28 cellular contexts compared by ENCODE assay signal in the genomic region with DNA sequence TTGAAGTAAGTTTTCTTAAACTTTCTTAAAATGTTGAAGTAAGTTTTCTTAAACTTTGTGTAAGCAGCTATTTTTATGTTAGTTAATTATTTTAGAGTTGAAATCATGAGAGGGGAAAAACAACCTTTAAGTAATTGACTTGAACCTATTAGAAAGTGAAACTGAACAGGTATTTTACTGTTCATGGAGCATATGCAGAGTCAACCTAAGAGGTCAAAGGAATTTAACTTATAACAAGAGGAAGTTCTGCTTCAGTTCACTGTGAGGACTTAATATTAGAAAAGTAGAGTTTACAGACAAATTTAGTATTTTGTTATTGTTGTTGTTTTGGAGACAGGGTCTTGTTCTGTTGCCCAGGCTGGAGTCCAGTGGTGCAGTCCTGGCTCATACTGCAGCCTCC. TPM values are rescaled to one million over a fixed set of nuclear protein-coding genes. Genes with fewer than 3 reads are reported as not detected.
DNase-seq lines count a peak whose midpoint lies in the region; ATAC-seq, FAIRE-seq and TF ChIP-seq lines count a peak whose summit lies in the region.
"Had no signal": no experiment of that assay in that cellular context is flagged by ENCODE, and none has a peak within 500 bp of the region (broad histone marks: within the 10 kb centered on the region; RNA-seq: fewer than 3 reads in every experiment).

No MANE protein-coding gene starts in this region.

- H3K9me2 ChIP-seq in MM.1S (replicated peaks; ENCODE audit: insufficient read depth, low read length): no peaks in the 10 kb centered on the region

- FAIRE-seq in small intestine (lab: Jason Lieb, UNC): no peak
- FAIRE-seq: G401.6, islet of Langerhans had no signal

- H3F3A ChIP-seq in MM.1S (ENCODE audit: insufficient read depth, low read length): no peaks in the 10 kb centered on the region

- peaks cover 49% of the 10 kb centered on the region for H4K20me1 ChIP-seq in MM.1S (ENCODE audit: insufficient read depth, low read length)

- TF ChIP-seq CTCF in MM.1S (IDR thresholded peaks at IDR 0.05; ENCODE audit: low read length): no peak
- TF ChIP-seq CTCF in left lung (IDR thresholded peaks at IDR 0.05): no peak

- no peak overlapping the region for H3K27ac ChIP-seq in MM.1S (ENCODE audit: low read length)
- H3K27ac ChIP-seq in small intestine (ENCODE audit: low read depth in 1 of 2, low read length in 1 of 2): no peak overlapping the region
- no peak overlapping the region for H3K27ac ChIP-seq in left lung
- H3K27ac ChIP-seq: heart left ventricle, HL-60, prostate gland, upper lobe of right lung had no signal

- peak; percentile 51 for DNase-seq in MM.1S
- peak; percentile 39 for DNase-seq in small intestine
- DNase-seq in left lung: no peak
- no peak for DNase-seq in cortex of kidney (lab: John Stamatoyannopoulos, UW)
- DNase-seq in stimulated activated CD4-positive, alpha-beta T cell treated with anti-CD3 and anti-CD28 coated beads, Interleukin-4, amount 100 ng/mL, for 24 hours: no peak
- no peak for DNase-seq in stimulated activated CD8-positive, alpha-beta memory T cell treated with anti-CD3 and anti-CD28 coated beads, Interleukin-4, amount 100 ng/mL, for 48 hours
- DNase-seq: activated CD4-positive, alpha-beta T cell treated with anti-CD3 and anti-CD28 coated beads for 1 hour; activated naive CD4-positive, alpha-beta T cell; aorta; BE2C; cerebellar nuclear complex; heart left ventricle; NCI-H1092; NCI-H2081 treated with DMSO at 0.1 percent for 48 hours; NCI-H526; nephron progenitor cell; PC-3; stimulated activated CD4-positive, alpha-beta T cell treated with anti-CD3 and anti-CD28 coated beads, Interleukin-12 subunit alpha, Interleukin-12 subunit beta, amount 100 ng/mL, for 4 hours; stimulated activated naive CD4-positive, alpha-beta T cell treated with Interleukin-2 at 50 U/mL for 16 hours; T-helper 9 cell; upper lobe of right lung had no signal

- H2AFZ ChIP-seq in MM.1S (ENCODE audit: low read length): no peak overlapping the region

- H3K36me3 ChIP-seq in MM.1S (replicated peaks; ENCODE audit: insufficient read depth, low read length): no peaks in the 10 kb centered on the region
- no peaks in the 10 kb centered on the region for H3K36me3 ChIP-seq in small intestine (ENCODE audit: control insufficient read depth in 2 of 2, insufficient read depth in 2 of 2, low read length in 2 of 2)
- H3K36me3 ChIP-seq in left lung: no peaks in the 10 kb centered on the region
- H3K36me3 ChIP-seq: BE2C, HAP-1, heart left ventricle, prostate gland, upper lobe of right lung had no signal

- H3K4me2 ChIP-seq in MM.1S (ENCODE audit: low read depth, low read length): 0 out of 2 replicates have a peak overlapping the region, but pooled peaks have one; percentile 16

- H3K27me3 ChIP-seq in MM.1S (replicated peaks; ENCODE audit: insufficient read depth, low read length) (no peaks in the 10 kb centered on the region), small intestine (ENCODE audit: control insufficient read depth in 2 of 2, insufficient read depth in 2 of 2, low read length in 2 of 2) (no peaks in the 10 kb centered on the region), left lung (no peaks in the 10 kb centered on the region)
- H3K27me3 ChIP-seq: BE2C, heart left ventricle, upper lobe of right lung had no signal

- H3K79me2 ChIP-seq in MM.1S (ENCODE audit: low read length): peaks cover 97% of the 10 kb centered on the region

- ATAC-seq in GM19035 (IDR thresholded peaks at IDR 0.05; ENCODE audit: unreplicated experiment) (peak; percentile 56), GM21786 (IDR thresholded peaks at IDR 0.05; ENCODE audit: unreplicated experiment) (peak; percentile 56), left lung (no peak)
- ATAC-seq: heart left ventricle, PC-3, upper lobe of right lung had no signal

- no peak overlapping the region for H3K9ac ChIP-seq in MM.1S (ENCODE audit: low read length)

- intact Hi-C loops in left lung (cut with DNase I): no loop called here

- H3K9me3 ChIP-seq in MM.1S (replicated peaks; ENCODE audit: insufficient read depth, low read length): no peaks in the 10 kb centered on the region
- no peaks in the 10 kb centered on the region for H3K9me3 ChIP-seq in small intestine (ENCODE audit: control insufficient read depth, low read depth)
- H3K9me3 ChIP-seq in left lung: no peaks in the 10 kb centered on the region
- H3K9me3 ChIP-seq: BE2C, HAP-1, heart left ventricle, prostate gland, upper lobe of right lung had no signal

- H3K4me1 ChIP-seq in MM.1S (ENCODE audit: low read length) (no peaks in the 10 kb centered on the region), small intestine (ENCODE audit: control insufficient read depth in 2 of 2, insufficient read depth in 1 of 2, low read depth in 1 of 2, low read length in 1 of 2) (peaks cover 0 to 12% of the 10 kb centered on the region in 2 donors), left lung (peaks cover 0 to 17% of the 10 kb centered on the region in 2 donors)
- H3K4me1 ChIP-seq: BE2C, HAP-1, prostate gland had no signal

- no peak overlapping the region for H3K4me3 ChIP-seq in MM.1S (ENCODE audit: low read length)
- no peak overlapping the region for H3K4me3 ChIP-seq in small intestine (ENCODE audit: low read depth in 1 of 2, low read length in 2 of 2)
- no peak overlapping the region for H3K4me3 ChIP-seq in left lung
- H3K4me3 ChIP-seq: HAP-1, heart left ventricle, prostate gland, upper lobe of right lung had no signal

RNA-seq across cellular contexts. Expression of a gene that starts 38.0 kb away (rescaled TPM):
- polyA plus RNA-seq in small intestine: 1 to 10 TPM; 6.2 to 8.6 (median 6.3) TPM
- 10 to 100 TPM; 28.2 to 29.5 TPM for total RNA-seq in left lung

Comparison
In these comparisons a context has a peak if more than half of its experiments do, and no peak if none do; other contexts are left out.
1. DNase-seq: peak in MM.1S (single experiment) and small intestine (single experiment); none in left lung (0 of 2), cortex of kidney (single experiment), stimulated activated CD4-positive, alpha-beta T cell treated with anti-CD3 and anti-CD28 coated beads, Interleukin-4, amount 100 ng/mL, for 24 hours (single experiment) and stimulated activated CD8-positive, alpha-beta memory T cell treated with anti-CD3 and anti-CD28 coated beads, Interleukin-4, amount 100 ng/mL, for 48 hours (single experiment).